In genomic region chr1:3156936-3157335, GRCh38 we compare ENCODE assay signal across 20 cellular contexts.
"Had no signal": no experiment of that assay in that cellular context is flagged by ENCODE, and none has a peak within 500 bp of the region (broad histone marks: within the 10 kb centered on the region; RNA-seq: fewer than 3 reads in every experiment).

No MANE protein-coding gene starts in this region.

- H3K27ac ChIP-seq: left lung, ovary, vagina had no signal

- DNase-seq: activated CD4-positive, alpha-beta T cell treated with anti-CD3 and anti-CD28 coated beads for 36 hours; activated CD8-positive, alpha-beta memory T cell treated with anti-CD3 and anti-CD28 coated beads, Interleukin-2, amount 50 U/mL, for 48 hours; activated CD8-positive, alpha-beta T cell treated with anti-CD3 and anti-CD28 coated beads, Interleukin-2, amount 10 ng/mL, durations not matched to agents 7 days and 5 days; activated naive CD4-positive, alpha-beta T cell; activated naive CD8-positive, alpha-beta T cell treated with anti-CD3 and anti-CD28 coated beads, Interleukin-2, amount 50 U/mL, for 24 hours; endodermal cell; erythroblast; left lung; mesendoderm; nephron progenitor cell; ovary; stimulated activated CD4-positive, alpha-beta T cell treated with anti-CD3 and anti-CD28 coated beads, Interleukin-15, amount 100 ng/mL, for 24 hours; stimulated activated CD4-positive, alpha-beta T cell treated with anti-CD3 and anti-CD28 coated beads, Interleukin-4, amount 100 ng/mL, for 4 hours; stimulated activated naive CD8-positive, alpha-beta T cell treated with anti-CD3 and anti-CD28 coated beads, Interleukin-15, amount 100 ng/mL, for 72 hours; SW 1271 had no signal

- ATAC-seq: activated CD4-positive, alpha-beta T cell treated with anti-CD3 and anti-CD28 coated beads for 36 hours; activated CD8-positive, alpha-beta T cell treated with anti-CD3 and anti-CD28 coated beads, Interleukin-2, amount 10 ng/mL, durations not matched to agents 7 days and 5 days; activated naive CD8-positive, alpha-beta T cell treated with anti-CD3 and anti-CD28 coated beads, Interleukin-2, amount 50 U/mL, for 24 hours; left lung; stimulated activated naive CD8-positive, alpha-beta T cell treated with anti-CD3 and anti-CD28 coated beads, Interleukin-15, amount 100 ng/mL, for 72 hours had no signal

- H3K9me3 Mint-ChIP-seq: activated naive CD8-positive, alpha-beta T cell treated with anti-CD3 and anti-CD28 coated beads, Interleukin-2, amount 50 U/mL, for 24 hours; activated T-helper 1 cell treated with anti-CD3 and anti-CD28 coated beads, Interleukin-12 subunit alpha, Interleukin-12 subunit beta, Interleukin-2, Interleukin-4 antibody, amounts not matched to agents 30 ng/mL and 10 ng/mL and 1 ng/mL, durations not matched to agents 14 hours and 24 hours and 36 hours; central memory CD8-positive, alpha-beta T cell; dendritic cell treated with granulocyte-macrophage colony-stimulating factor and Interleukin-4, amounts not matched to agents 40 ng/mL and 50 ng/mL, for 4 days; endodermal cell; nephron progenitor cell; stimulated activated naive CD8-positive, alpha-beta T cell treated with anti-CD3 and anti-CD28 coated beads, Interleukin-15, amount 100 ng/mL, for 72 hours; T-helper 2 cell treated with Interferon-gamma antibody and Interleukin-4, amounts not matched to agents 5 μg/mL and 100 μg/mL, for 36 hours had no signal

- H3K4me3 ChIP-seq: left lung, ovary, vagina had no signal

- H3K36me3 ChIP-seq: left lung, ovary, vagina had no signal

- H3K27me3 ChIP-seq: ovary, vagina had no signal

- H3K4me1 ChIP-seq: left lung, vagina had no signal

- H3K9me3 ChIP-seq: left lung, ovary, vagina had no signal

- H3K4me1 Mint-ChIP-seq: central memory CD8-positive, alpha-beta T cell; endodermal cell had no signal

- H3K4me3 Mint-ChIP-seq: activated CD4-positive, alpha-beta T cell treated with anti-CD3 and anti-CD28 coated beads for 36 hours; activated CD8-positive, alpha-beta T cell treated with anti-CD3 and anti-CD28 coated beads, Interleukin-2, amount 10 ng/mL, durations not matched to agents 7 days and 5 days; activated naive CD8-positive, alpha-beta T cell treated with anti-CD3 and anti-CD28 coated beads, Interleukin-2, amount 50 U/mL, for 24 hours; activated T-helper 1 cell treated with anti-CD3 and anti-CD28 coated beads, Interleukin-12 subunit alpha, Interleukin-12 subunit beta, Interleukin-2, Interleukin-4 antibody, amounts not matched to agents 30 ng/mL and 10 ng/mL and 1 ng/mL, durations not matched to agents 14 hours and 24 hours and 36 hours; central memory CD8-positive, alpha-beta T cell; dendritic cell treated with granulocyte-macrophage colony-stimulating factor and Interleukin-4, amounts not matched to agents 40 ng/mL and 50 ng/mL, for 4 days; endodermal cell; nephron progenitor cell; stimulated activated naive CD8-positive, alpha-beta T cell treated with anti-CD3 and anti-CD28 coated beads, Interleukin-15, amount 100 ng/mL, for 72 hours; T-helper 2 cell treated with Interferon-gamma antibody and Interleukin-4, amounts not matched to agents 5 μg/mL and 100 μg/mL, for 36 hours had no signal
